In the genomic region with DNA sequence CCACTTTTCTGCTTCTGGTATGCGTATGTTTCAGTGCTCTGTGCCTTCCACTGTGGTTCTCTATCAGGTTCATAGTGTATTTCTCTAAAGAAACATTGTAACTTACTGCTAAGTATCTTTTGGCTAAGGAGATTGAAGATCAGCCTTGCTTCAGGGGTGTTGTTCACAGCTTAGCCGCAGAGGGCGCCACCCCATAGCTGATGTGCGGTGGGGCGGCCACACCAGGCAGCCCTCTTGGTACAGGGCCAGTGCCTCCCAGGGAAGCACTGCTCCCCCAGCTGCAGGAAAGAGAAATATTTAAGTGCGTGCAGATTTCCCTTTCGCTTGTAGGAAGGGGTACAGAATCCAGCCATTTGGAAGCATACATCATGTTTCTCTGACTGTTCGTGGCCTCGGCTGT, we compare ENCODE assay signal across 8 cellular contexts.
DNase-seq lines count a peak whose midpoint lies in the region; ATAC-seq, FAIRE-seq and TF ChIP-seq lines count a peak whose summit lies in the region.
"Not testable (repeated sequence)": the region's sequence is repeated elsewhere in the genome, so short reads cannot be mapped to it uniquely, and the experiment has no call there.

No MANE protein-coding gene starts in this region.

- H3K27me3 ChIP-seq in Panc1 (ENCODE audit: control insufficient read depth, insufficient read depth, low read length); endodermal cell (ENCODE audit: control insufficient read depth, insufficient read depth, low read length, poor library complexity, severe bottlenecking); pancreas: not testable (repeated sequence)

- H3K9me3 Mint-ChIP-seq in endodermal cell, immature natural killer cell: not testable (repeated sequence)

- ATAC-seq in Panc1 (peak; percentile 80), pancreas (peak in 3 of 4 donors; percentile 84 to 98 (median 87))

- TF ChIP-seq CTCF in AG10803 (conservative IDR thresholded peaks at IDR 0.05; ENCODE audit: low read length): peak; percentile 32
- TF ChIP-seq CTCF in GM13976 (IDR thresholded peaks at IDR 0.05; ENCODE audit: borderline replicate concordance, control extremely low read depth, extremely low read depth, insufficient read depth, missing control alignments): peak; percentile 51
- TF ChIP-seq CTCF in Panc1 (IDR thresholded peaks at IDR 0.05): peak; percentile 65
- peak; percentile 87 for TF ChIP-seq CTCF in endodermal cell (conservative IDR thresholded peaks at IDR 0.05)
- not testable (repeated sequence) for TF ChIP-seq CTCF in pancreas (IDR thresholded peaks at IDR 0.05)

- H3K36me3 Mint-ChIP-seq in endodermal cell (ENCODE audit: low read depth); immature natural killer cell: not testable (repeated sequence)

- H3K4me3 Mint-ChIP-seq in endodermal cell: not testable (repeated sequence)
- peak overlapping the region in 2 of 5 donors; percentile 15 to 41 for H3K4me3 Mint-ChIP-seq in immature natural killer cell

- not testable (repeated sequence) for H3K27ac Mint-ChIP-seq in endodermal cell
- H3K27ac Mint-ChIP-seq in immature natural killer cell: peak overlapping the region in 3 of 6 donors; percentile 21 to 68 (median 54)

- H3K4me1 Mint-ChIP-seq in endodermal cell (peaks cover 13% of the 10 kb centered on the region), immature natural killer cell (peaks cover 30 to 38% of the 10 kb centered on the region in 2 donors)

- not testable (repeated sequence) for H3K27ac ChIP-seq in Panc1 (ENCODE audit: low read length); endodermal cell (ENCODE audit: low read depth, low read length); pancreas

- WGBS in endodermal cell (ENCODE audit: insufficient coverage in 1 of 2, insufficient read length in 1 of 2), 2 experiments: 0 to 22% methylated on average over 2 to 7 of the region's 9 CpGs
- WGBS in pancreas, 2 donors: 10 to 13% methylated on average over 7 to 9 of the region's 9 CpGs

- not testable (repeated sequence) for H3K27me3 Mint-ChIP-seq in endodermal cell (ENCODE audit: insufficient read depth); immature natural killer cell (ENCODE audit: low read depth in 3 of 3)

- FAIRE-seq in pancreas (lab: Jason Lieb, UNC): not testable (repeated sequence)

- in situ Hi-C loops in GM13976 (cut with MboI; ENCODE audit: low sequenced_read_pairs, unreplicated experiment); Panc1 (cut with HindIII; ENCODE audit: low pct_unique_long_range_greater_than_20kb, low sequenced_read_pairs): not testable (repeated sequence)

- not testable (repeated sequence) for H3K36me3 ChIP-seq in Panc1 (ENCODE audit: control insufficient read depth, insufficient read depth, low read length); endodermal cell (ENCODE audit: control insufficient read depth, insufficient read depth, low read length); pancreas

- POLR2A ChIA-PET in Panc1 (lab: Charles Lee): not testable (repeated sequence)

- not testable (repeated sequence) for H3K9ac ChIP-seq in endodermal cell (ENCODE audit: extremely low read depth, low read length, poor library complexity, severe bottlenecking)

- H3K4me3 ChIP-seq in AG10803 (ENCODE audit: low read length); Panc1 (ENCODE audit: low read depth in 2 of 2, low read length in 2 of 2); endodermal cell (ENCODE audit: low read length); pancreas: not testable (repeated sequence)

- intact Hi-C loops in Panc1 (cut with micrococcal nuclease; ENCODE audit: unreplicated experiment); pancreas (cut with DNase I): not testable (repeated sequence)

- not testable (repeated sequence) for H3K9me3 ChIP-seq in Panc1 (ENCODE audit: control insufficient read depth, insufficient read depth, low read depth, low read length); endodermal cell (ENCODE audit: control insufficient read depth, low read length); pancreas

- not testable (repeated sequence) for DNase-seq in AG10803 (ENCODE audit: low read depth); GM13976 (ENCODE audit: low spot score); Panc1 (ENCODE audit: low read depth, low spot score); pancreas
- DNase-seq in NAMALWA (ENCODE audit: low spot score) (peak; percentile 13), endodermal cell (peak; percentile 92), immature natural killer cell (peak; percentile 51 to 65 (median 53))
- DNase-seq in activated T-cell treated with anti-CD3 and anti-CD28 coated beads, Interleukin-2, amount 50 U/mL, for 48 hours: peak; percentile 42 to 52

- not testable (repeated sequence) for BruUV-seq in Panc1 (replicated peaks; lab: Mats Ljungman, UMichigan)

- H3K4me1 ChIP-seq in Panc1 (ENCODE audit: control insufficient read depth, insufficient read depth, low read length); endodermal cell (ENCODE audit: control insufficient read depth, insufficient read depth, low read length); pancreas: not testable (repeated sequence)

- CTCF ChIA-PET in Panc1 (lab: Charles Lee): not testable (repeated sequence)
